ENCODE assay signal across 21 cellular contexts in the genomic region with DNA sequence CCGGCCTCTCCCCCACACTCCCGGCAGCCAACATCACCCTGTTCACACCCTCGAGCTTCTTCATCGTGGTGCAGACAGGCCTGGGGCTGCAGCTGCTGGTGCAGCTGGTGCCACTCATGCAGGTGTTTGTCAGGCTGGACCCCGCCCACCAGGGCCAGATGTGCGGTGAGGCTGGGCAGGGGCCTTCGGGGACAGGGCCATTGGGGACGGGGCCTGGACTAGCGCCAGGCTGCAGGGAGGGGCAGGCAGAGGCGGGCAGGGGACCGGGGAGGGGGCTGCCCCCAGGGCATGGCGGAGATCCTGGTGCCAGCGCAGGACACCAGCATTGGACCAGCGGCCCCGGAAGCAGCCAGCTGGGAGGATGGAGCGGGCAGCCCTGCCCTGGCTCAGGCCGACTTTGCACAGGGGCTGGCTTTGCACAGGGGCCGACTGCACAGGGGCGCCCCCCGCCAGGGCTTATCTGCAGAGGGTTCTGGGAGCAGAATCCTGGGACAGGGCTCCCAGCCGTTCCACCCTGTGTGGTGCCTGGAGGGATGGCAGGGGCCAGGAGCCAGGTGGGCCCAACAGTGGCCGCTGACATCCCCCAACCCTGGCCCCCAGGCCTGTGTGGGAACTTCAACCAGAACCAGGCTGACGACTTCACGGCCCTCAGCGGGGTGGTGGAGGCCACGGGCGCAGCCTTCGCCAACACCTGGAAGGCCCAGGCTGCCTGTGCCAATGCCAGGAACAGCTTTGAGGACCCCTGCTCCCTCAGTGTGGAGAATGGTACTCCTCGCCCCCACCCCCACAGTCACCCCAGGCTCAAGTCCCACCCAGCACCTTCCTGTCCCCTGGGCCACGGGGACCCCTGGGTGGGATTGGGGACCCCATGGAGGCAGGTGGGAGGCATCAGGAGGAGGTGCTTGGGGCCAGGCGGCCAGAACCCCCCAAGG. TPM values are rescaled to one million over a fixed set of nuclear protein-coding genes. Genes with fewer than 3 reads are reported as not detected.
A peak's percentile ranks its signal among the peaks of the same experiment; 100 is the strongest.
DNase-seq lines count a peak whose midpoint lies in the region; ATAC-seq and TF ChIP-seq lines count a peak whose summit lies in the region.
"Had no signal": no experiment of that assay in that cellular context is flagged by ENCODE, and none has a peak within 500 bp of the region (broad histone marks: within the 10 kb centered on the region; RNA-seq: fewer than 3 reads in every experiment).

No MANE protein-coding gene starts in this region.

- DNase-seq in SK-N-SH: peak; percentile 84
- DNase-seq in HuH-7.5 (ENCODE audit: low spot score): peak; percentile 20
- peak in 3 of 5 donors; percentile 17 to 58 (median 23) for DNase-seq in heart left ventricle
- DNase-seq in spleen: peak; percentile 70
- no peak for DNase-seq in NCI-H1436 treated with DMSO at 0.1 percent for 48 hours (lab: John Stamatoyannopoulos, UW)
- DNase-seq in nucleus accumbens (lab: John Stamatoyannopoulos, UW): no peak
- DNase-seq: ACHN; activated CD4-positive, alpha-beta memory T cell treated with anti-CD3 and anti-CD28 coated beads for 36 hours; activated T-cell treated with anti-CD3 and anti-CD28 coated beads, Interleukin-2, amount 50 U/mL, for 72 hours; amniotic stem cell; GDM1; mesendoderm; NCI-H446; PC-3; stimulated activated CD4-positive, alpha-beta T cell treated with anti-CD3 and anti-CD28 coated beads, Interleukin-4, amount 100 ng/mL, for 4 hours had no signal

- no peaks in the 10 kb centered on the region for H3F3A ChIP-seq in SK-N-SH (replicated peaks; ENCODE audit: insufficient read depth)

- no peak for TF ChIP-seq RAD21 in SK-N-SH (IDR thresholded peaks at IDR 0.05; ENCODE audit: low read length)

- no peak for TF ChIP-seq POLR2A in heart left ventricle (IDR thresholded peaks at IDR 0.05)
- no peak for TF ChIP-seq POLR2A in spleen (IDR thresholded peaks at IDR 0.05)

- H3K4me1 ChIP-seq in SK-N-SH (ENCODE audit: control insufficient read depth in 1 of 2, insufficient read depth in 2 of 2, low read depth in 1 of 2, low read length in 1 of 2): peaks cover 0 to 2% of the 10 kb centered on the region in 2 experiments; a peak in 1 of 4 replicates
- no peaks in the 10 kb centered on the region for H3K4me1 ChIP-seq in heart left ventricle
- H3K4me1 ChIP-seq in spleen: no peaks in the 10 kb centered on the region
- H3K4me1 ChIP-seq: tibial nerve had no signal

- H3K4me3 ChIP-seq in SK-N-SH (ENCODE audit: low read depth in 2 of 2, low read length in 1 of 2) (no peak overlapping the region), heart left ventricle (no peak overlapping the region), spleen (no peak overlapping the region)
- H3K4me3 ChIP-seq: K562, tibial nerve had no signal

- WGBS in SK-N-SH (ENCODE audit: low lambda C conversion rate): 15% methylated on average over 19 of the region's 31 CpGs
- 60 to 69% (median 64%) methylated on average over 9 to 31 of the region's 31 CpGs for WGBS in heart left ventricle, 4 donors
- 45 to 78% (median 72%) methylated on average over 9 to 31 of the region's 31 CpGs for WGBS in spleen, 5 donors

- POLR2A ChIA-PET in SK-N-SH (lab: Yijun Ruan, JAX): no interaction called here

- H3K36me3 ChIP-seq in SK-N-SH (replicated peaks in 1 of 2; ENCODE audit: control insufficient read depth in 1 of 2, insufficient read depth in 2 of 2, low read length in 1 of 2) (no peaks in the 10 kb centered on the region), heart left ventricle (no peaks in the 10 kb centered on the region), spleen (no peaks in the 10 kb centered on the region)

- intact Hi-C loops in heart left ventricle (cut with DNase I): no loop called here
- intact Hi-C loops in spleen (cut with DNase I; ENCODE audit: low total_unique reads): no loop called here

- H3K9ac ChIP-seq in SK-N-SH: no peak overlapping the region

- no peaks in the 10 kb centered on the region for H4K20me1 ChIP-seq in SK-N-SH (ENCODE audit: insufficient read depth)

- H3K9me2 ChIP-seq in SK-N-SH: no peaks in the 10 kb centered on the region

- no peak overlapping the region for H3K4me2 ChIP-seq in SK-N-SH

- no peak overlapping the region for H3K27ac ChIP-seq in SK-N-SH (ENCODE audit: low read depth in 2 of 2, low read length in 1 of 2)
- no peak overlapping the region for H3K27ac ChIP-seq in heart left ventricle
- no peak overlapping the region for H3K27ac ChIP-seq in spleen
- H3K27ac ChIP-seq: epithelial cell of prostate, tibial nerve had no signal

- CTCF ChIA-PET in SK-N-SH (lab: Yijun Ruan, JAX): interaction anchor here (0.6 to 1.7 kb wide), 4 partner anchors 9 to 1170 kb away, joined by 3 to 7 read pairs (median 3); no protein-coding TSS in a partner anchor

- H3K9me3 ChIP-seq in SK-N-SH (no peaks in the 10 kb centered on the region), heart left ventricle (no peaks in the 10 kb centered on the region), spleen (no peaks in the 10 kb centered on the region)
- H3K9me3 ChIP-seq: tibial nerve had no signal

- H3K27me3 ChIP-seq in SK-N-SH (ENCODE audit: insufficient read depth): no peaks in the 10 kb centered on the region
- H3K27me3 ChIP-seq in heart left ventricle: peaks cover 0 to 53% (median 15%) of the 10 kb centered on the region in 9 donors
- peaks cover 0 to 60% (median 0%) of the 10 kb centered on the region in 7 donors for H3K27me3 ChIP-seq in spleen (replicated peaks in 1 of 7)

- TF ChIP-seq EP300 in SK-N-SH (IDR thresholded peaks at IDR 0.05; ENCODE audit: borderline replicate concordance in 1 of 2, low read depth in 1 of 2, low read length in 1 of 2): no peak

- no peaks in the 10 kb centered on the region for H3K79me2 ChIP-seq in SK-N-SH (ENCODE audit: insufficient read depth)

- ATAC-seq in SK-N-SH treated with all-trans-retinoic acid at 6 μM for 48 hours: no peak; the same call in 2 of the 3 replicates
- no peak for ATAC-seq in heart left ventricle
- ATAC-seq in HG03432 (IDR thresholded peaks at IDR 0.05; ENCODE audit: unreplicated experiment): no peak
- ATAC-seq: activated T-cell treated with anti-CD3 and anti-CD28 coated beads, Interleukin-2, amount 50 U/mL, for 72 hours; PC-3 had no signal

- no peak for TF ChIP-seq CTCF in SK-N-SH (IDR thresholded peaks at IDR 0.05)
- TF ChIP-seq CTCF in heart left ventricle (IDR thresholded peaks at IDR 0.05): no peak
- TF ChIP-seq CTCF in spleen (IDR thresholded peaks at IDR 0.05 in 8 of 11, conservative IDR thresholded peaks at IDR 0.05 in 3 of 11): no peak

- no peak overlapping the region for H2AFZ ChIP-seq in SK-N-SH (ENCODE audit: low read depth)

TF ChIP-seq in SK-N-SH, 30 proteins besides CTCF, POLR2A, EP300 and RAD21 (continues in another document):
- TF ChIP-seq FOXM1 (IDR thresholded peaks at IDR 0.05; ENCODE audit: low read depth) (no peak), YY1 (IDR thresholded peaks at IDR 0.05; ENCODE audit: low read depth) (no peak), TEAD4 (IDR thresholded peaks at IDR 0.05; ENCODE audit: borderline replicate concordance, insufficient read depth) (no peak), SMC3 (IDR thresholded peaks at IDR 0.05; ENCODE audit: low read depth, low read length) (no peak), PBX3 (IDR thresholded peaks at IDR 0.05) (no peak), MEF2A (IDR thresholded peaks at IDR 0.05; ENCODE audit: borderline replicate concordance, low read depth) (no peak), FOSL2 (IDR thresholded peaks at IDR 0.05; ENCODE audit: borderline replicate concordance, low read depth) (no peak), RXRA (IDR thresholded peaks at IDR 0.05; ENCODE audit: borderline replicate concordance, low read depth) (no peak), GABPA (IDR thresholded peaks at IDR 0.05; ENCODE audit: low read depth) (no peak)

TF ChIP-seq in SK-N-SH treated with all-trans-retinoic acid at 6 μM for 48 hours, 23 proteins besides CTCF, POLR2A, EP300 and RAD21:
- TF ChIP-seq ESRRG (CRISPR knock-in tag; IDR thresholded peaks at IDR 0.05) (no peak), ZNF565 (CRISPR knock-in tag; conservative IDR thresholded peaks at IDR 0.05; ENCODE audit: low read depth) (no peak), CSRNP3 (CRISPR knock-in tag; IDR thresholded peaks at IDR 0.05) (no peak)
TF ChIP-seq in SK-N-SH treated with all-trans-retinoic acid at 6 μM for 48 hours: peak in this region for 0.

RNA-seq across cellular contexts. Expression of gene MUC5B, which starts 8.8 kb away (rescaled TPM):
- polyA plus RNA-seq in SK-N-SH (2012; rRNA removed) (not detected in 2 replicates), heart left ventricle (under 1 TPM in 1 of 2 donors, not detected in 1; 0.01 TPM), spleen (under 1 TPM in 2 of 3 donors, not detected in 1; under 0.01 TPM)
- not detected in 2 replicates for polyA plus RNA-seq in SK-N-SH (2012; cell fraction: cytosol; rRNA removed)
- polyA plus RNA-seq in SK-N-SH (2012; cell fraction: nucleus; rRNA removed): not detected in 2 replicates
- total RNA-seq in heart left ventricle (not detected), spleen (under 1 TPM in 1 of 7 donors, not detected in 6; 0.09 TPM)
- total RNA-seq: activated CD4-positive, alpha-beta memory T cell treated with anti-CD3 and anti-CD28 coated beads for 36 hours; activated T-cell treated with anti-CD3 and anti-CD28 coated beads, Interleukin-2, amount 50 U/mL, for 72 hours; skeletal muscle tissue had no signal

Comparison
In these comparisons a context has a peak if more than half of its experiments do, and no peak if none do; other contexts are left out.
1. DNase-seq: peak in SK-N-SH (single experiment), HuH-7.5 (single experiment), heart left ventricle (3 of 5) and spleen (single experiment); none in NCI-H1436 treated with DMSO at 0.1 percent for 48 hours (single experiment) and nucleus accumbens (0 of 56).